ENCODE assay signal across 8 cellular contexts in the genomic region with DNA sequence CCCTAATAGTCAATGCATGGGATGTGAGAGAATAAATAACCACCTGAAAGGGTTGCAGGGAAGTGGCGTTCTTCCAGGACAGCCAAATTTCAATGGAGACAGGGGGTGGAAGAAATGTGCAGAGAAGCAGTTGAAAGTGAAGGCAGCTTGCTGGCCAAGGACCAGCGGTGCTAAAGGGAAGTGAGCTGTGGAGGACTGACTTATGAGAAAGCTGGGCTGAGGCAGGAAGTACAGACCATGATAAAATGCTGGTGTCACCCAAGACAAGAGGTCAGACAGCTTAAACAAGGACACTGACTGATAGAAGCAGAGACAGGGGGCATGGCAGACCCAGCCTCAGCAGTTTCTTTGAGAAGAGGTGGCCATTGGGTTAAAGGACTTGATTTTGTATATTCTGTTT.
DNase-seq lines count a peak whose midpoint lies in the region; ATAC-seq and TF ChIP-seq lines count a peak whose summit lies in the region.

No MANE protein-coding gene starts in this region.

- H3K4me3 ChIP-seq in naive thymus-derived CD4-positive, alpha-beta T cell (ENCODE audit: low read length) = no peak overlapping the region
- H3K4me3 ChIP-seq in PC-9 = no peak overlapping the region

- no peaks in the 10 kb centered on the region for H3K9me2 ChIP-seq in PC-9 (ENCODE audit: insufficient read depth)

- POLR2A ChIA-PET in naive thymus-derived CD4-positive, alpha-beta T cell (lab: Charles Lee) = no interaction called here
- POLR2A ChIA-PET in PC-9 (lab: Charles Lee; ENCODE audit: unreplicated experiment) = no interaction called here

- no peaks in the 10 kb centered on the region for H4K20me1 ChIP-seq in PC-9 (ENCODE audit: insufficient read depth)

- H3K9me3 Mint-ChIP-seq in naive thymus-derived CD4-positive, alpha-beta T cell = peaks cover 0 to 4% (median 0%) of the 10 kb centered on the region in 11 donors

- no peak overlapping the region for H2AFZ ChIP-seq in PC-9

- ATAC-seq in GM18861 (IDR thresholded peaks at IDR 0.05; ENCODE audit: unreplicated experiment) (peak; percentile 59), HG02938 (IDR thresholded peaks at IDR 0.05; ENCODE audit: unreplicated experiment) (peak; percentile 80), T-helper 17 cell (no peak), foreskin keratinocyte (no peak), GM18520 (IDR thresholded peaks at IDR 0.05; ENCODE audit: unreplicated experiment) (no peak)
- peak; percentile 83 for ATAC-seq in naive thymus-derived CD4-positive, alpha-beta T cell

- DNase-seq in T-helper 17 cell = no peak
- no peak for DNase-seq in naive thymus-derived CD4-positive, alpha-beta T cell
- DNase-seq in PC-9 = no peak
- DNase-seq in DMS153 (lab: John Stamatoyannopoulos, UW) = no peak
- no peak for DNase-seq in foreskin keratinocyte

- H3K36me3 ChIP-seq in naive thymus-derived CD4-positive, alpha-beta T cell (ENCODE audit: control insufficient read depth in 2 of 3, insufficient read depth in 3 of 3, low read length in 3 of 3) = no peaks in the 10 kb centered on the region
- no peaks in the 10 kb centered on the region for H3K36me3 ChIP-seq in PC-9 (ENCODE audit: low read depth)

- H3K4me3 Mint-ChIP-seq in T-helper 17 cell = peak overlapping the region; percentile 9
- H3K4me3 Mint-ChIP-seq in naive thymus-derived CD4-positive, alpha-beta T cell = peak overlapping the region in 1 of 10 donors; percentile 16

- H3K27me3 ChIP-seq in naive thymus-derived CD4-positive, alpha-beta T cell (ENCODE audit: control insufficient read depth in 2 of 2, insufficient read depth in 2 of 2, low read length in 2 of 2) = no peaks in the 10 kb centered on the region
- H3K27me3 ChIP-seq in PC-9 (ENCODE audit: insufficient read depth, low read depth) (no peaks in the 10 kb centered on the region), foreskin keratinocyte (no peaks in the 10 kb centered on the region)

- H3K36me3 Mint-ChIP-seq in T-helper 17 cell (ENCODE audit: low read depth) = peaks cover 10% of the 10 kb centered on the region
- peaks cover 0 to 19% (median 7%) of the 10 kb centered on the region in 5 donors for H3K36me3 Mint-ChIP-seq in naive thymus-derived CD4-positive, alpha-beta T cell

- no peaks in the 10 kb centered on the region for H3K27me3 Mint-ChIP-seq in T-helper 17 cell
- no peaks in the 10 kb centered on the region for H3K27me3 Mint-ChIP-seq in naive thymus-derived CD4-positive, alpha-beta T cell

- no peaks in the 10 kb centered on the region for H3K79me2 ChIP-seq in PC-9 (ENCODE audit: low read depth)

- TF ChIP-seq CTCF in PC-9 (conservative IDR thresholded peaks at IDR 0.05) (no peak), foreskin keratinocyte (conservative IDR thresholded peaks at IDR 0.05) (no peak)

- no peak overlapping the region for H3K4me2 ChIP-seq in PC-9

- intact Hi-C loops in naive thymus-derived CD4-positive, alpha-beta T cell (cut with micrococcal nuclease) = loop anchor here in 1 of 2 donors (1.0 to 10.0 kb wide), 7 partner anchors 8 to 592 kb away; partner anchors contain the start of gene DNAJC27
- intact Hi-C loops in PC-9 (cut with micrococcal nuclease; ENCODE audit: unreplicated experiment) = loop anchor here (2.0 kb wide), 1 partner anchor 400 kb away; no protein-coding TSS in a partner anchor

- H3K4me1 Mint-ChIP-seq in T-helper 17 cell = peaks cover 8% of the 10 kb centered on the region
- H3K4me1 Mint-ChIP-seq in naive thymus-derived CD4-positive, alpha-beta T cell = peaks cover 0 to 21% (median 4%) of the 10 kb centered on the region in 7 donors

- H3K27ac Mint-ChIP-seq in T-helper 17 cell = no peak overlapping the region
- H3K27ac Mint-ChIP-seq in naive thymus-derived CD4-positive, alpha-beta T cell = peak overlapping the region in 2 of 9 donors; percentile 19 to 47

- no peaks in the 10 kb centered on the region for H3K4me1 ChIP-seq in naive thymus-derived CD4-positive, alpha-beta T cell (ENCODE audit: control insufficient read depth in 2 of 2, insufficient read depth in 2 of 2, low read length in 2 of 2)
- H3K4me1 ChIP-seq in PC-9 (replicated peaks; ENCODE audit: insufficient read depth) = no peaks in the 10 kb centered on the region
- H3K4me1 ChIP-seq in foreskin keratinocyte = no peaks in the 10 kb centered on the region

- BruUV-seq in PC-9 (replicated peaks; lab: Mats Ljungman, UMichigan) = no TSS peak

- no peaks in the 10 kb centered on the region for H3K9me3 ChIP-seq in T-helper 17 cell (ENCODE audit: control insufficient read depth, low read length, poor library complexity, severe bottlenecking)
- H3K9me3 ChIP-seq in naive thymus-derived CD4-positive, alpha-beta T cell (ENCODE audit: control insufficient read depth in 2 of 3, low read length in 3 of 3) = no peaks in the 10 kb centered on the region
- H3K9me3 ChIP-seq in PC-9 (ENCODE audit: insufficient read depth, low read depth) = no peaks in the 10 kb centered on the region

- peaks cover 5% of the 10 kb centered on the region for H3F3A ChIP-seq in PC-9 (ENCODE audit: insufficient read depth, low read depth)

- no peak overlapping the region for H3K27ac ChIP-seq in naive thymus-derived CD4-positive, alpha-beta T cell (ENCODE audit: low read depth, low read length)
- H3K27ac ChIP-seq in PC-9 = no peak overlapping the region
- no peak overlapping the region for H3K27ac ChIP-seq in foreskin keratinocyte

- CTCF ChIA-PET in naive thymus-derived CD4-positive, alpha-beta T cell (lab: Charles Lee) = interaction anchor here (0.5 kb wide), 1 partner anchor 114 kb away, joined by 3 read pairs; no protein-coding TSS in a partner anchor
- CTCF ChIA-PET in PC-9 (lab: Charles Lee) = interaction anchor here (0.5 kb wide), 1 partner anchor 348 kb away, joined by 8 read pairs; no protein-coding TSS in a partner anchor

Comparison
In these comparisons a context has a peak if more than half of its experiments do, and no peak if none do; other contexts are left out.
1. ATAC-seq: peak in GM18861 (single experiment), HG02938 (single experiment) and naive thymus-derived CD4-positive, alpha-beta T cell (single experiment); none in T-helper 17 cell (single experiment), foreskin keratinocyte (single experiment) and GM18520 (single experiment).